In genomic region chr4:141768954-141769353, GRCh38 we compare ENCODE assay signal across 16 cellular contexts.
DNase-seq lines count a peak whose midpoint lies in the region.
"Had no signal": no experiment of that assay in that cellular context is flagged by ENCODE, and none has a peak within 500 bp of the region (broad histone marks: within the 10 kb centered on the region; RNA-seq: fewer than 3 reads in every experiment).

No MANE protein-coding gene starts in this region.

- no peak overlapping the region for H2BK15ac ChIP-seq in neuronal stem cell (ENCODE audit: low read length)

- H3K27me3 ChIP-seq in MG63 (no peaks in the 10 kb centered on the region), neuronal stem cell (ENCODE audit: control insufficient read depth in 3 of 3, insufficient read depth in 3 of 3, low read depth in 1 of 3, low read length in 3 of 3) (no peaks in the 10 kb centered on the region)
- H3K27me3 ChIP-seq: Peyer's patch, stomach had no signal

- no peaks in the 10 kb centered on the region for H3K9me3 Mint-ChIP-seq in activated naive CD4-positive, alpha-beta T cell treated with anti-CD3 and anti-CD28 coated beads for 36 hours

- H3K4ac ChIP-seq in neuronal stem cell (ENCODE audit: low read length), result no peak overlapping the region

- H3K14ac ChIP-seq in neuronal stem cell (ENCODE audit: low read length), result no peak overlapping the region

- no CpG with 5 or more reads among the region's 4 CpGs for WGBS in neuronal stem cell (ENCODE audit: extremely low coverage in 2 of 2, insufficient read length in 2 of 2, insufficient replicate concordance in 1 of 2), 2 donors

- peaks cover 0 to 2% of the 10 kb centered on the region in 2 donors for H3K4me1 ChIP-seq in neuronal stem cell (ENCODE audit: control insufficient read depth in 2 of 2, insufficient read depth in 1 of 2, low read depth in 1 of 2, low read length in 2 of 2)
- H3K4me1 ChIP-seq: Peyer's patch had no signal

- no peak overlapping the region for H3K23ac ChIP-seq in neuronal stem cell (ENCODE audit: low read depth, low read length, poor library complexity)

- no peak overlapping the region for H2BK12ac ChIP-seq in neuronal stem cell (ENCODE audit: low read length)

- H2BK5ac ChIP-seq in neuronal stem cell (ENCODE audit: low read length), result no peak overlapping the region

- H3K27me3 Mint-ChIP-seq in activated naive CD4-positive, alpha-beta T cell treated with anti-CD3 and anti-CD28 coated beads for 36 hours (ENCODE audit: low read depth), result peaks cover 4% of the 10 kb centered on the region
- H3K27me3 Mint-ChIP-seq: progenitor cell of endocrine pancreas had no signal

- no peak overlapping the region for H3K4me3 Mint-ChIP-seq in activated naive CD4-positive, alpha-beta T cell treated with anti-CD3 and anti-CD28 coated beads for 36 hours
- H3K4me3 Mint-ChIP-seq: activated naive CD8-positive, alpha-beta T cell treated with anti-CD3 and anti-CD28 coated beads for 36 hours had no signal

- no peak overlapping the region for H2BK120ac ChIP-seq in neuronal stem cell (ENCODE audit: low read depth, low read length)

- H3K4me2 ChIP-seq in neuronal stem cell (ENCODE audit: insufficient read depth, low read length, poor library complexity, severe bottlenecking), result no peak overlapping the region

- H3K27ac Mint-ChIP-seq in activated naive CD4-positive, alpha-beta T cell treated with anti-CD3 and anti-CD28 coated beads for 36 hours, result no peak overlapping the region
- H3K27ac Mint-ChIP-seq: activated naive CD8-positive, alpha-beta T cell treated with anti-CD3 and anti-CD28 coated beads for 36 hours had no signal

- intact Hi-C loops in activated naive CD4-positive, alpha-beta T cell treated with anti-CD3 and anti-CD28 coated beads for 36 hours (cut with micrococcal nuclease), result loop anchor here (10.0 kb wide), 1 partner anchor 1076 kb away; the partner anchor contains the start of gene INPP4B

- no peak overlapping the region for H3K27ac ChIP-seq in neuronal stem cell (replicated peaks; ENCODE audit: low read length)
- H3K27ac ChIP-seq: Peyer's patch, stomach had no signal

- H3K4me3 ChIP-seq in MG63 (no peak overlapping the region), neuronal stem cell (ENCODE audit: low read length in 2 of 2) (no peak overlapping the region)
- H3K4me3 ChIP-seq: GM12878, Peyer's patch, stomach had no signal

- H3K18ac ChIP-seq in neuronal stem cell (ENCODE audit: low read length), result no peak overlapping the region

- peak overlapping the region; percentile 54 for H2AFZ ChIP-seq in neuronal stem cell (ENCODE audit: low read length)

- peak; percentile 36 for DNase-seq in D341Med (ENCODE audit: low spot score)
- peak; percentile 46 for DNase-seq in MG63
- DNase-seq in dermis blood vessel endothelial cell, result peak; percentile 91
- no peak for DNase-seq in neuronal stem cell (ENCODE audit: low spot score)
- DNase-seq in activated effector memory CD4-positive, alpha-beta T cell treated with anti-CD3 and anti-CD28 coated beads, Interleukin-2, amount 50 U/mL, for 16 hours, result no peak
- no peak for DNase-seq in SKM-1 (lab: John Stamatoyannopoulos, UW; ENCODE audit: unreplicated experiment)
- DNase-seq in germinal center (ENCODE audit: low spot score), result no peak
- no peak for DNase-seq in activated naive CD4-positive, alpha-beta T cell treated with anti-CD3 and anti-CD28 coated beads for 36 hours
- DNase-seq: activated naive CD8-positive, alpha-beta T cell treated with anti-CD3 and anti-CD28 coated beads for 36 hours; DMS 273 treated with DMSO at 0.1 percent for 48 hours; hypothalamus; Peyer's patch; stimulated activated CD4-positive, alpha-beta T cell treated with anti-CD3 and anti-CD28 coated beads, Interleukin-4, amount 100 ng/mL, for 1 hour; stomach had no signal

- no peaks in the 10 kb centered on the region for H3K79me1 ChIP-seq in neuronal stem cell (ENCODE audit: low read depth, low read length)

- H3K4me1 Mint-ChIP-seq in activated naive CD4-positive, alpha-beta T cell treated with anti-CD3 and anti-CD28 coated beads for 36 hours (ENCODE audit: low read depth), result peaks cover 5% of the 10 kb centered on the region

- no peak overlapping the region for H4K91ac ChIP-seq in neuronal stem cell (ENCODE audit: low read depth, low read length, poor library complexity)

- H4K8ac ChIP-seq in neuronal stem cell (ENCODE audit: low read depth, low read length), result no peak overlapping the region

- no peak overlapping the region for H3K9ac ChIP-seq in neuronal stem cell (ENCODE audit: low read depth, low read length, poor library complexity)

- H3K36me3 ChIP-seq in MG63, result no peaks in the 10 kb centered on the region
- H3K36me3 ChIP-seq in neuronal stem cell (replicated peaks in 1 of 2; ENCODE audit: control insufficient read depth in 2 of 2, insufficient read depth in 2 of 2, low read length in 2 of 2), result no peaks in the 10 kb centered on the region
- H3K36me3 ChIP-seq: Peyer's patch, stomach had no signal

- no peak overlapping the region for H2AK5ac ChIP-seq in neuronal stem cell (ENCODE audit: low read depth, low read length)

- H3K9me3 ChIP-seq in MG63 (no peaks in the 10 kb centered on the region), neuronal stem cell (replicated peaks in 1 of 2; ENCODE audit: control insufficient read depth in 2 of 2, insufficient read depth in 1 of 2, low read depth in 1 of 2, low read length in 2 of 2) (no peaks in the 10 kb centered on the region)
- H3K9me3 ChIP-seq: Peyer's patch, stomach had no signal

- CTCF ChIA-PET in activated naive CD4-positive, alpha-beta T cell treated with anti-CD3 and anti-CD28 coated beads for 36 hours (lab: Charles Lee), result interaction anchor here (0.6 kb wide), 1 partner anchor 995 kb away, joined by 3 read pairs; no protein-coding TSS in a partner anchor

- H3K36me3 Mint-ChIP-seq in activated naive CD4-positive, alpha-beta T cell treated with anti-CD3 and anti-CD28 coated beads for 36 hours (ENCODE audit: low read depth), result no peaks in the 10 kb centered on the region
- H3K36me3 Mint-ChIP-seq: activated naive CD8-positive, alpha-beta T cell treated with anti-CD3 and anti-CD28 coated beads for 36 hours had no signal

Comparison
In these comparisons a context has a peak if more than half of its experiments do, and no peak if none do; other contexts are left out.
1. DNase-seq: peak in D341Med (single experiment), MG63 (single experiment) and dermis blood vessel endothelial cell (single experiment); none in neuronal stem cell (single experiment), activated effector memory CD4-positive, alpha-beta T cell treated with anti-CD3 and anti-CD28 coated beads, Interleukin-2, amount 50 U/mL, for 16 hours (single experiment), SKM-1 (single experiment), germinal center (single experiment) and activated naive CD4-positive, alpha-beta T cell treated with anti-CD3 and anti-CD28 coated beads for 36 hours (single experiment).